In genomic region chr22:21447694-21448402, GRCh38 we compare ENCODE assay signal across 13 cellular contexts. TPM values are rescaled to one million over a fixed set of nuclear protein-coding genes. Genes with fewer than 3 reads are reported as not detected.
DNase-seq lines count a peak whose midpoint lies in the region; ATAC-seq and TF ChIP-seq lines count a peak whose summit lies in the region.
"Had no signal": no experiment of that assay in that cellular context is flagged by ENCODE, and none has a peak within 500 bp of the region (broad histone marks: within the 10 kb centered on the region; RNA-seq: fewer than 3 reads in every experiment).

No MANE protein-coding gene starts in this region.

- peaks cover 5% of the 10 kb centered on the region for H3K36me3 ChIP-seq in H7 (replicated peaks; ENCODE audit: control insufficient read depth, insufficient read depth, low read length)

- H3K27me3 ChIP-seq in H7 (ENCODE audit: control insufficient read depth, insufficient read depth, low read length) = no peaks in the 10 kb centered on the region
- H3K27me3 ChIP-seq: esophagus squamous epithelium had no signal

- no peak for TF ChIP-seq POLR2A in erythroblast (IDR thresholded peaks at IDR 0.05; ENCODE audit: low read length)

- DNase-seq in AG09309 (ENCODE audit: low read depth) (no peak), H7 (peak; percentile 83), astrocyte of the cerebellum (ENCODE audit: low read depth) (no peak), mesenteric fat pad (ENCODE audit: low spot score) (peak; percentile 69), T-helper 1 cell (no peak), erythroblast (lab: John Stamatoyannopoulos, UW) (no peak)
- DNase-seq in effector CD8-positive, alpha-beta T cell (lab: John Stamatoyannopoulos, UW) = no peak
- DNase-seq: activated naive CD8-positive, alpha-beta T cell treated with anti-CD3 and anti-CD28 coated beads, Interleukin-2, amount 50 U/mL, for 24 hours; CD8-positive, alpha-beta memory T cell; esophagus squamous epithelium; NCI-H510A treated with DMSO at 0.1 percent for 48 hours had no signal

- in situ Hi-C loops in astrocyte of the cerebellum (cut with HindIII; ENCODE audit: low sequenced_read_pairs) = no loop called here

- TF ChIP-seq CTCF in AG09309 (IDR thresholded peaks at IDR 0.05; ENCODE audit: control insufficient read depth, insufficient read depth, low read depth, low read length, missing control alignments) (peak; percentile 1), astrocyte of the cerebellum (IDR thresholded peaks at IDR 0.05; ENCODE audit: low read depth, low read length, missing control alignments) (peak; percentile 14)

- H3K4me3 ChIP-seq in AG09309 (ENCODE audit: control insufficient read depth, low read depth, low read length) (no peak overlapping the region), H7 (ENCODE audit: insufficient read depth, low read depth, low read length) (no peak overlapping the region), astrocyte of the cerebellum (ENCODE audit: low read depth, low read length) (no peak overlapping the region)
- H3K4me3 ChIP-seq: esophagus squamous epithelium, thoracic aorta had no signal

- no peak for ATAC-seq in HG02642 (IDR thresholded peaks at IDR 0.05; ENCODE audit: poor library complexity, unreplicated experiment)
- ATAC-seq: activated naive CD8-positive, alpha-beta T cell treated with anti-CD3 and anti-CD28 coated beads, Interleukin-2, amount 50 U/mL, for 24 hours had no signal

RNA-seq across cellular contexts. Expression of gene TMEM191C, which starts 19.3 kb away (rescaled TPM):
- total RNA-seq in H7 (2014; rRNA removed; shearing (Covaris generic)) = 0.15 and 0.42 TPM in 2 replicates
- 0.16 TPM for total RNA-seq in mesenteric fat pad

RNA-seq across cellular contexts. Expression of gene HIC2, which starts 30.7 kb away (rescaled TPM):
- 36.2 and 40.5 TPM in 2 replicates for total RNA-seq in H7 (2014; rRNA removed; shearing (Covaris generic))
- 5.5 TPM for total RNA-seq in mesenteric fat pad

Comparison
In these comparisons a context has a peak if more than half of its experiments do, and no peak if none do; other contexts are left out.
1. DNase-seq: peak in H7 (single experiment) and mesenteric fat pad (single experiment); none in AG09309 (single experiment), astrocyte of the cerebellum (single experiment), T-helper 1 cell (0 of 5), effector CD8-positive, alpha-beta T cell (single experiment) and erythroblast (0 of 2).